Comparison of ENCODE assay signal across 7 cellular contexts in genomic region chr6:53794720-53795253, GRCh38. TPM values are rescaled to one million over a fixed set of nuclear protein-coding genes. Genes with fewer than 3 reads are reported as not detected.
DNase-seq lines count a peak whose midpoint lies in the region; ATAC-seq and TF ChIP-seq lines count a peak whose summit lies in the region.

TSS of gene LRRC1 (plus strand) at chr6:53795005. CDS start at chr6:53795257, 252 bp downstream.

- H3K36me3 Mint-ChIP-seq in T-helper 2 cell treated with Interferon-gamma antibody and Interleukin-4, amounts not matched to agents 5 μg/mL and 100 μg/mL, for 36 hours (ENCODE audit: low read depth) = peaks cover 6% of the 10 kb centered on the region

- in situ Hi-C loops in astrocyte of the spinal cord (cut with HindIII; ENCODE audit: low sequenced_read_pairs) = no loop called here

- intact Hi-C loops in sciatic nerve (cut with DNase I) = loop anchor here (10.0 kb wide), 2 partner anchors 60 to 160 kb away; no protein-coding TSS in a partner anchor

- peak within 1 kb of the TSS; percentile 98 for H3K4me3 Mint-ChIP-seq in T-helper 2 cell treated with Interferon-gamma antibody and Interleukin-4, amounts not matched to agents 5 μg/mL and 100 μg/mL, for 36 hours

- H3K27me3 Mint-ChIP-seq in T-helper 2 cell treated with Interferon-gamma antibody and Interleukin-4, amounts not matched to agents 5 μg/mL and 100 μg/mL, for 36 hours (ENCODE audit: low read depth) = peaks cover 65% of the 10 kb centered on the region

- no peaks in the 10 kb centered on the region for H3K9me3 Mint-ChIP-seq in T-helper 2 cell treated with Interferon-gamma antibody and Interleukin-4, amounts not matched to agents 5 μg/mL and 100 μg/mL, for 36 hours

- ATAC-seq in GM18498 (IDR thresholded peaks at IDR 0.05; ENCODE audit: unreplicated experiment) (peak; percentile 73), HG02759 (IDR thresholded peaks at IDR 0.05; ENCODE audit: unreplicated experiment) (peak; percentile 76), sciatic nerve (peak; percentile 95)

- TF ChIP-seq CTCF in astrocyte of the spinal cord (IDR thresholded peaks at IDR 0.05; ENCODE audit: low read depth, low read length) = no peak

- peak within 1 kb of the TSS; percentile 91 for H3K27ac Mint-ChIP-seq in T-helper 2 cell treated with Interferon-gamma antibody and Interleukin-4, amounts not matched to agents 5 μg/mL and 100 μg/mL, for 36 hours

- DNase-seq in NCI-H1417 (lab: John Stamatoyannopoulos, UW) (peak; percentile 95 to 96 (median 95)), astrocyte of the spinal cord (ENCODE audit: low read depth, low spot score) (peak; percentile 94), hypothalamus (lab: John Stamatoyannopoulos, UW) (peak; percentile 58 to 96 (median 87)), sciatic nerve (ENCODE audit: low spot score) (peak; percentile 94)
- peak; percentile 90 for DNase-seq in T-helper 2 cell treated with Interferon-gamma antibody and Interleukin-4, amounts not matched to agents 5 μg/mL and 100 μg/mL, for 36 hours (ENCODE audit: low spot score)

- peak within 1 kb of the TSS; percentile 76 for H3K4me3 ChIP-seq in astrocyte of the spinal cord (ENCODE audit: low read depth, low read length)

- peaks cover 29% of the 10 kb centered on the region for H3K4me1 Mint-ChIP-seq in T-helper 2 cell treated with Interferon-gamma antibody and Interleukin-4, amounts not matched to agents 5 μg/mL and 100 μg/mL, for 36 hours (ENCODE audit: low read depth)

RNA-seq across cellular contexts. Expression of gene LRRC1, which starts in this region (rescaled TPM):
- 19.5 TPM for total RNA-seq in sciatic nerve

Comparison
In these comparisons a context has a peak if more than half of its experiments do, and no peak if none do; other contexts are left out.
1. Peak in every context shown above with its lines: DNase-seq, ATAC-seq and H3K4me3 ChIP-seq.